ENCODE assay signal across 9 cellular contexts in genomic region chrX:48736303-48736702, GRCh38. TPM values are rescaled to one million over a fixed set of nuclear protein-coding genes. Genes with fewer than 3 reads are reported as not detected.
DNase-seq lines count a peak whose midpoint lies in the region; ATAC-seq and TF ChIP-seq lines count a peak whose summit lies in the region.
"Had no signal": no experiment of that assay in that cellular context is flagged by ENCODE, and none has a peak within 500 bp of the region (broad histone marks: within the 10 kb centered on the region; RNA-seq: fewer than 3 reads in every experiment).

No MANE protein-coding gene starts in this region.

- no peaks in the 10 kb centered on the region for H3K36me3 ChIP-seq in smooth muscle cell (ENCODE audit: low read depth)

- peak overlapping the region; percentile 92 for H3K27ac Mint-ChIP-seq in activated T-cell treated with anti-CD3 and anti-CD28 coated beads, Interleukin-2, amount 50 U/mL, for 24 hours

- no peaks in the 10 kb centered on the region for H3K4me1 ChIP-seq in smooth muscle cell (ENCODE audit: low read depth)

- H3F3A ChIP-seq in smooth muscle cell (ENCODE audit: low read depth), result no peaks in the 10 kb centered on the region

- no peaks in the 10 kb centered on the region for H3K36me3 Mint-ChIP-seq in activated T-cell treated with anti-CD3 and anti-CD28 coated beads, Interleukin-2, amount 50 U/mL, for 24 hours (ENCODE audit: low read depth)

- peak overlapping the region; percentile 80 for H3K4me3 Mint-ChIP-seq in activated T-cell treated with anti-CD3 and anti-CD28 coated beads, Interleukin-2, amount 50 U/mL, for 24 hours

- no peaks in the 10 kb centered on the region for H3K27me3 ChIP-seq in smooth muscle cell (ENCODE audit: low read depth)

- no peaks in the 10 kb centered on the region for H3K9me3 ChIP-seq in smooth muscle cell (replicated peaks; ENCODE audit: low read depth)

- no peak for ATAC-seq in HG03460 (IDR thresholded peaks at IDR 0.05; ENCODE audit: unreplicated experiment)

- H3K4me2 ChIP-seq in smooth muscle cell, result peak overlapping the region; percentile 80

- no peak for TF ChIP-seq CTCF in RWPE1 (conservative IDR thresholded peaks at IDR 0.05; ENCODE audit: low read depth)
- TF ChIP-seq CTCF in epithelial cell of proximal tubule (conservative IDR thresholded peaks at IDR 0.05; ENCODE audit: low read depth, low read length), result no peak
- no peak for TF ChIP-seq CTCF in smooth muscle cell (IDR thresholded peaks at IDR 0.05; ENCODE audit: borderline replicate concordance, insufficient read depth, poor library complexity, severe bottlenecking)

- no peak for DNase-seq in activated T-cell treated with anti-CD3 and anti-CD28 coated beads, Interleukin-2, amount 50 U/mL, for 24 hours
- no peak for DNase-seq in activated T-cell treated with anti-CD3 and anti-CD28 coated beads for 4 hours
- no peak for DNase-seq in RWPE1 (ENCODE audit: low spot score)
- no peak for DNase-seq in epithelial cell of proximal tubule (ENCODE audit: low read depth)
- DNase-seq in smooth muscle cell (lab: John Stamatoyannopoulos, UW; ENCODE audit: unreplicated experiment), result no peak
- no peak for DNase-seq in DMS79 (lab: John Stamatoyannopoulos, UW)
- DNase-seq in cortex of kidney (lab: John Stamatoyannopoulos, UW), result no peak

- CTCF ChIA-PET in RWPE1 (lab: Yijun Ruan, JAX), result no interaction called here

- peaks cover 13% of the 10 kb centered on the region for H3K27me3 Mint-ChIP-seq in activated T-cell treated with anti-CD3 and anti-CD28 coated beads, Interleukin-2, amount 50 U/mL, for 24 hours

- H3K9ac ChIP-seq in smooth muscle cell (ENCODE audit: low read depth), result no peak overlapping the region

- peak overlapping the region; percentile 84 for H2AFZ ChIP-seq in smooth muscle cell (ENCODE audit: low read depth)

- H3K9me3 Mint-ChIP-seq in activated T-cell treated with anti-CD3 and anti-CD28 coated beads, Interleukin-2, amount 50 U/mL, for 24 hours, result no peaks in the 10 kb centered on the region

- H4K20me1 ChIP-seq in smooth muscle cell (ENCODE audit: low read depth), result no peaks in the 10 kb centered on the region

- peaks cover 19% of the 10 kb centered on the region for H3K4me1 Mint-ChIP-seq in activated T-cell treated with anti-CD3 and anti-CD28 coated beads, Interleukin-2, amount 50 U/mL, for 24 hours (ENCODE audit: low read depth)

- H3K27ac ChIP-seq in RWPE1, result peak overlapping the region; percentile 92
- H3K27ac ChIP-seq in smooth muscle cell (ENCODE audit: low read depth), result no peak overlapping the region

- H3K4me3 ChIP-seq in epithelial cell of proximal tubule (ENCODE audit: low read depth, low read length) (peak overlapping the region; percentile 71), smooth muscle cell (peak overlapping the region; percentile 62)

- 90% methylated on average over 1 of the region's 1 CpG for WGBS in smooth muscle cell (ENCODE audit: low lambda C conversion rate)

- no peaks in the 10 kb centered on the region for H3K79me2 ChIP-seq in smooth muscle cell (ENCODE audit: low read depth)

- POLR2A ChIA-PET in RWPE1 (lab: Yijun Ruan, JAX; ENCODE audit: low non-redundant PET), result no interaction called here

RNA-seq across cellular contexts. Expression of gene GLOD5, which starts 25.2 kb away (rescaled TPM):
- total RNA-seq in epithelial cell of proximal tubule (not detected in 2 replicates), smooth muscle cell (not detected in 2 replicates)
- not detected in 2 replicates for polyA plus RNA-seq in smooth muscle cell
- total RNA-seq: lower leg skin had no signal

RNA-seq across cellular contexts. Expression of gene SUV39H1, which starts 39.8 kb away (rescaled TPM):
- 13.3 and 28.6 TPM in 2 replicates for total RNA-seq in epithelial cell of proximal tubule
- total RNA-seq in smooth muscle cell, result 2.6 and 2.7 TPM in 2 replicates
- polyA plus RNA-seq in smooth muscle cell, result 5.6 and 7.7 TPM in 2 replicates

RNA-seq across cellular contexts. Expression of gene GATA1, which starts 50.1 kb away (rescaled TPM):
- not detected in 2 replicates for total RNA-seq in epithelial cell of proximal tubule
- not detected in 2 replicates for total RNA-seq in smooth muscle cell
- not detected in 2 replicates for polyA plus RNA-seq in smooth muscle cell
- total RNA-seq: lower leg skin had no signal

RNA-seq across cellular contexts. Expression of gene WAS, which starts 52.7 kb away (rescaled TPM):
- total RNA-seq in epithelial cell of proximal tubule, result 0.29 TPM in 1 of 2 replicates, not detected in the other
- total RNA-seq in smooth muscle cell, result 0.54 and 2.5 TPM in 2 replicates
- polyA plus RNA-seq in smooth muscle cell, result 0.15 and 0.24 TPM in 2 replicates
